Comparison of ENCODE assay signal across 8 cellular contexts in genomic region chr5:160506006-160507004, GRCh38.
A peak's percentile ranks its signal among the peaks of the same experiment; 100 is the strongest.
DNase-seq lines count a peak whose midpoint lies in the region; ATAC-seq and TF ChIP-seq lines count a peak whose summit lies in the region.

No MANE protein-coding gene starts in this region.

- POLR2A ChIA-PET in A673 (lab: Charles Lee; ENCODE audit: low non-redundant PET): no interaction called here
- POLR2A ChIA-PET in activated CD4-positive, alpha-beta T cell treated with anti-CD3 and anti-CD28 coated beads for 36 hours (lab: Charles Lee): interaction anchor here (1.0 to 2.5 kb wide), 5 partner anchors 36 to 67 kb away, joined by 3 to 18 read pairs (median 4); no protein-coding TSS in a partner anchor

- peak overlapping the region; percentile 95 for H3K27ac Mint-ChIP-seq in activated CD4-positive, alpha-beta T cell treated with anti-CD3 and anti-CD28 coated beads for 36 hours
- peak overlapping the region; percentile 25 for H3K27ac Mint-ChIP-seq in neural crest cell (ENCODE audit: unreplicated experiment)

- no peaks in the 10 kb centered on the region for H3K36me3 Mint-ChIP-seq in activated CD4-positive, alpha-beta T cell treated with anti-CD3 and anti-CD28 coated beads for 36 hours (ENCODE audit: low read depth)
- no peaks in the 10 kb centered on the region for H3K36me3 Mint-ChIP-seq in neural crest cell (ENCODE audit: low read depth)

- H3K27ac ChIP-seq in A673 (ENCODE audit: low read depth, low read length, poor library complexity, severe bottlenecking) (no peak overlapping the region), cingulate gyrus (ENCODE audit: low read depth, low read length) (peak overlapping the region; percentile 79)

- H3K4me3 ChIP-seq in A673 (ENCODE audit: low read depth, low read length, poor library complexity, severe bottlenecking): no peak overlapping the region

- TF ChIP-seq CTCF in A673 (conservative IDR thresholded peaks at IDR 0.05; ENCODE audit: low read depth, low read length): no peak
- TF ChIP-seq CTCF in neural crest cell (conservative IDR thresholded peaks at IDR 0.05): no peak
- no peak for TF ChIP-seq CTCF in omental fat pad (IDR thresholded peaks at IDR 0.05)

- peak overlapping the region; percentile 63 for H3K4me3 Mint-ChIP-seq in activated CD4-positive, alpha-beta T cell treated with anti-CD3 and anti-CD28 coated beads for 36 hours
- H3K4me3 Mint-ChIP-seq in neural crest cell: no peak overlapping the region

- H3K27me3 Mint-ChIP-seq in activated CD4-positive, alpha-beta T cell treated with anti-CD3 and anti-CD28 coated beads for 36 hours: no peaks in the 10 kb centered on the region
- H3K27me3 Mint-ChIP-seq in neural crest cell (ENCODE audit: low read depth): peaks cover 5% of the 10 kb centered on the region

- no peaks in the 10 kb centered on the region for H3K36me3 ChIP-seq in A673 (ENCODE audit: insufficient read depth, low read length, poor library complexity, severe bottlenecking)

- H3K4me1 ChIP-seq in A673 (ENCODE audit: insufficient read depth, low read length, poor library complexity, severe bottlenecking): no peaks in the 10 kb centered on the region

- DNase-seq in A673 (ENCODE audit: low spot score): peak; percentile 5
- peak; percentile 84 for DNase-seq in activated CD4-positive, alpha-beta T cell treated with anti-CD3 and anti-CD28 coated beads for 36 hours
- peak; percentile 27 for DNase-seq in neural crest cell (ENCODE audit: low read depth, low spot score)
- DNase-seq in mesenteric fat pad (ENCODE audit: low spot score): no peak
- no peak for DNase-seq in omental fat pad (ENCODE audit: low spot score)

- no TSS peak for BruUV-seq in A673 (replicated peaks; lab: Mats Ljungman, UMichigan)

- no peaks in the 10 kb centered on the region for H3K9me3 ChIP-seq in A673 (ENCODE audit: low read depth, low read length, poor library complexity, severe bottlenecking)

- H3K27me3 ChIP-seq in A673 (replicated peaks; ENCODE audit: insufficient read depth, low read depth, low read length, poor library complexity): peaks cover 26% of the 10 kb centered on the region

- peaks cover 40% of the 10 kb centered on the region for H3K4me1 Mint-ChIP-seq in activated CD4-positive, alpha-beta T cell treated with anti-CD3 and anti-CD28 coated beads for 36 hours
- peaks cover 24% of the 10 kb centered on the region for H3K4me1 Mint-ChIP-seq in neural crest cell

- ATAC-seq in GM19035 (IDR thresholded peaks at IDR 0.05; ENCODE audit: unreplicated experiment) (peak; percentile 84), HG03108 (IDR thresholded peaks at IDR 0.05; ENCODE audit: unreplicated experiment) (peak; percentile 80), omental fat pad (ENCODE audit: low FRiP score) (no peak)
- ATAC-seq in activated CD4-positive, alpha-beta T cell treated with anti-CD3 and anti-CD28 coated beads for 36 hours: peak; percentile 70

- no peaks in the 10 kb centered on the region for H3K9me3 Mint-ChIP-seq in activated CD4-positive, alpha-beta T cell treated with anti-CD3 and anti-CD28 coated beads for 36 hours (ENCODE audit: low read depth)
- H3K9me3 Mint-ChIP-seq in neural crest cell: no peaks in the 10 kb centered on the region

- intact Hi-C loops in A673 (cut with micrococcal nuclease; ENCODE audit: unreplicated experiment): loop anchor here (5.0 kb wide), 1 partner anchor 69 kb away; no protein-coding TSS in a partner anchor
- intact Hi-C loops in activated CD4-positive, alpha-beta T cell treated with anti-CD3 and anti-CD28 coated beads for 36 hours (cut with DNase I, micrococcal nuclease): loop anchor here (1.0 to 10.0 kb wide), 7 partner anchors 33 to 1038 kb away; partner anchors contain the start of gene GABRB2 (in 1 of the 2)

- CTCF ChIA-PET in A673 (lab: Charles Lee): interaction anchor here (1.7 kb wide), 1 partner anchor 68 kb away, joined by 4 read pairs; no protein-coding TSS in a partner anchor
- CTCF ChIA-PET in activated CD4-positive, alpha-beta T cell treated with anti-CD3 and anti-CD28 coated beads for 36 hours (lab: Charles Lee): interaction anchor here (0.6 to 4.0 kb wide), 11 partner anchors 7 to 186 kb away, joined by 3 to 100 read pairs (median 4); no protein-coding TSS in a partner anchor

Comparison
In these comparisons a context has a peak if more than half of its experiments do, and no peak if none do; other contexts are left out.
1. DNase-seq: peak in A673 (single experiment), activated CD4-positive, alpha-beta T cell treated with anti-CD3 and anti-CD28 coated beads for 36 hours (single experiment) and neural crest cell (single experiment); none in mesenteric fat pad (single experiment) and omental fat pad (single experiment).